Comparison of ENCODE assay signal across 15 cellular contexts in genomic region chr12:93943766-93944165, GRCh38.
DNase-seq lines count a peak whose midpoint lies in the region; ATAC-seq, FAIRE-seq and TF ChIP-seq lines count a peak whose summit lies in the region.
"Had no signal": no experiment of that assay in that cellular context is flagged by ENCODE, and none has a peak within 500 bp of the region (broad histone marks: within the 10 kb centered on the region; RNA-seq: fewer than 3 reads in every experiment).

No MANE protein-coding gene starts in this region.

- POLR2A ChIA-PET in HEK293T (lab: Yijun Ruan, JAX), result no interaction called here

- intact Hi-C loops in prostate gland (cut with DNase I), result no loop called here

- no peak for ATAC-seq in HG03175 (IDR thresholded peaks at IDR 0.05; ENCODE audit: unreplicated experiment)
- ATAC-seq in left lobe of liver, result no peak

- no peak for FAIRE-seq in RCC 7860 (lab: Jason Lieb, UNC)
- FAIRE-seq: keratinocyte had no signal

- CTCF ChIA-PET in HEK293T (lab: Yijun Ruan, JAX), result no interaction called here

- H3K4me3 ChIP-seq in fibroblast of the aortic adventitia (ENCODE audit: low read depth, low read length) (no peak overlapping the region), prostate gland (no peak overlapping the region)
- H3K4me3 ChIP-seq: SJSA1 had no signal

- DNase-seq in EH (ENCODE audit: low read depth) (peak; percentile 84), RCC 7860 (ENCODE audit: low spot score) (peak; percentile 26), fibroblast of the aortic adventitia (ENCODE audit: low read depth) (peak; percentile 69), prostate gland (ENCODE audit: low spot score) (peak; percentile 78), HEK293T (ENCODE audit: extremely low spot score) (no peak), left lobe of liver (ENCODE audit: low spot score) (no peak)
- DNase-seq in activated naive CD4-positive, alpha-beta T cell treated with Interleukin-2 at 50 U/mL for 16 hours, result no peak
- DNase-seq: activated CD4-positive, alpha-beta T cell treated with anti-CD3 and anti-CD28 coated beads for 1 hour; effector memory CD4-positive, alpha-beta T cell; NCI-H345 had no signal

- no peaks in the 10 kb centered on the region for H3K9me3 ChIP-seq in prostate gland
- H3K9me3 ChIP-seq: SJSA1 had no signal

- TF ChIP-seq CTCF in fibroblast of the aortic adventitia (IDR thresholded peaks at IDR 0.05; ENCODE audit: insufficient read depth, low read length), result peak; percentile 4
- peak in 1 of 4 experiments; percentile 12 for TF ChIP-seq CTCF in prostate gland (IDR thresholded peaks at IDR 0.05)

- H3K27ac ChIP-seq in prostate gland, result peak overlapping the region; percentile 43 to 80
- H3K27ac ChIP-seq: KMS-11, parathyroid adenoma, SJSA1 had no signal

- H3K27me3 ChIP-seq in prostate gland (replicated peaks; ENCODE audit: insufficient read depth), result no peaks in the 10 kb centered on the region
- H3K27me3 ChIP-seq: SJSA1 had no signal

- WGBS in prostate gland, result 41% methylated on average over 2 of the region's 2 CpGs

- no peak for TF ChIP-seq POLR2A in prostate gland (IDR thresholded peaks at IDR 0.05)

- H3K36me3 ChIP-seq in prostate gland, result no peaks in the 10 kb centered on the region
- H3K36me3 ChIP-seq: SJSA1 had no signal

- H3K4me1 ChIP-seq in prostate gland (replicated peaks), result peaks cover 7% of the 10 kb centered on the region
- H3K4me1 ChIP-seq: parathyroid adenoma, SJSA1 had no signal

TF ChIP-seq in HEK293T, 16 proteins besides CTCF, POLR2A, EP300 and RAD21:
- no peak for TF ChIP-seq LEF1 (IDR thresholded peaks at IDR 0.05; ENCODE audit: borderline replicate concordance)
- no peak for TF ChIP-seq PKNOX1 (IDR thresholded peaks at IDR 0.05)
- no peak for TF ChIP-seq CTBP1 (IDR thresholded peaks at IDR 0.05; ENCODE audit: borderline replicate concordance)
- TF ChIP-seq FOXK2 (IDR thresholded peaks at IDR 0.05), result no peak
- no peak for TF ChIP-seq FOXA1 (IDR thresholded peaks at IDR 0.05)
- no peak for TF ChIP-seq NFRKB (IDR thresholded peaks at IDR 0.05)
- no peak for TF ChIP-seq ELF4 (IDR thresholded peaks at IDR 0.05)
- no peak for TF ChIP-seq SUZ12 (IDR thresholded peaks at IDR 0.05)
- TF ChIP-seq SP1 (IDR thresholded peaks at IDR 0.05), result no peak
- TF ChIP-seq BHLHE40 (IDR thresholded peaks at IDR 0.05; ENCODE audit: borderline replicate concordance), result no peak
- TF ChIP-seq TARDBP (IDR thresholded peaks at IDR 0.05), result no peak
- no peak for TF ChIP-seq HDGF (IDR thresholded peaks at IDR 0.05; ENCODE audit: borderline replicate concordance)
- no peak for TF ChIP-seq ARNT (IDR thresholded peaks at IDR 0.05)
- TF ChIP-seq L3MBTL2 (conservative IDR thresholded peaks at IDR 0.05), result no peak

Comparison
In these comparisons a context has a peak if more than half of its experiments do, and no peak if none do; other contexts are left out.
1. DNase-seq: peak in EH (single experiment), RCC 7860 (single experiment), fibroblast of the aortic adventitia (single experiment) and prostate gland (single experiment); none in HEK293T (single experiment), left lobe of liver (single experiment) and activated naive CD4-positive, alpha-beta T cell treated with Interleukin-2 at 50 U/mL for 16 hours (single experiment).